In genomic region chr11:119617343-119617713, GRCh38 we compare ENCODE assay signal across 24 cellular contexts.
DNase-seq lines count a peak whose midpoint lies in the region; TF ChIP-seq lines count a peak whose summit lies in the region.
"Had no signal": no experiment of that assay in that cellular context is flagged by ENCODE, and none has a peak within 500 bp of the region (broad histone marks: within the 10 kb centered on the region; RNA-seq: fewer than 3 reads in every experiment).

No MANE protein-coding gene starts in this region.

- peaks cover 16% of the 10 kb centered on the region for H3K4me1 ChIP-seq in GM23248 (ENCODE audit: insufficient read depth)
- H3K4me1 ChIP-seq in esophagus squamous epithelium, result peaks cover 8 to 22% (median 12%) of the 10 kb centered on the region in 3 donors

- H3K4me1 Mint-ChIP-seq in mesothelial cell of epicardium, result peaks cover 23% of the 10 kb centered on the region
- H3K4me1 Mint-ChIP-seq: stimulated activated memory B cell treated with anti-CD40 and anti-IgM and Interleukin-4, amounts not matched to agents 10 μg/mL and 1 μg/mL and 100 μg/mL, for 72 hours had no signal

- H3K9me3 Mint-ChIP-seq in mesothelial cell of epicardium, result no peaks in the 10 kb centered on the region
- H3K9me3 Mint-ChIP-seq: CD4-positive, alpha-beta T cell; central memory CD8-positive, alpha-beta T cell; naive B cell; stimulated activated memory B cell treated with anti-CD40 and anti-IgM and Interleukin-4, amounts not matched to agents 10 μg/mL and 1 μg/mL and 100 μg/mL, for 72 hours had no signal

- no peak overlapping the region for H3K27ac Mint-ChIP-seq in mesothelial cell of epicardium
- H3K27ac Mint-ChIP-seq: CD4-positive, alpha-beta T cell; stimulated activated memory B cell treated with anti-CD40 and anti-IgM and Interleukin-4, amounts not matched to agents 10 μg/mL and 1 μg/mL and 100 μg/mL, for 72 hours had no signal

- no peaks in the 10 kb centered on the region for H3K36me3 Mint-ChIP-seq in mesothelial cell of epicardium
- H3K36me3 Mint-ChIP-seq: naive B cell; stimulated activated memory B cell treated with anti-CD40 and anti-IgM and Interleukin-4, amounts not matched to agents 10 μg/mL and 1 μg/mL and 100 μg/mL, for 72 hours had no signal

- no peak overlapping the region for H2AFZ ChIP-seq in GM23248

- intact Hi-C loops in esophagus squamous epithelium (cut with DNase I), result no loop called here

- 64 to 66% methylated on average over 13 of the region's 13 CpGs for WGBS in GM23248 (ENCODE audit: low coverage in 1 of 2, low lambda C conversion rate in 2 of 2, missing lambda C conversion rate in 2 of 2), 2 experiments
- 61 to 86% methylated on average over 9 to 12 of the region's 13 CpGs for WGBS in esophagus squamous epithelium, 2 donors

- no peaks in the 10 kb centered on the region for H4K20me1 ChIP-seq in GM23248 (ENCODE audit: insufficient read depth)

- no peak for TF ChIP-seq CTCF in esophagus squamous epithelium (IDR thresholded peaks at IDR 0.05)
- TF ChIP-seq CTCF in mesothelial cell of epicardium (IDR thresholded peaks at IDR 0.05; ENCODE audit: unreplicated experiment), result no peak

- DNase-seq in GM23248, result peak; percentile 22
- DNase-seq in globus pallidus (ENCODE audit: low spot score), result peak; percentile 55
- peak in 9 of 49 donors; percentile 9 to 56 (median 23) for DNase-seq in substantia nigra (lab: John Stamatoyannopoulos, UW)
- DNase-seq in DMS 273 treated with DMSO at 0.1 percent for 48 hours (lab: John Stamatoyannopoulos, UW), result no peak
- no peak for DNase-seq in esophagus squamous epithelium (lab: John Stamatoyannopoulos, UW)
- no peak for DNase-seq in mesothelial cell of epicardium (ENCODE audit: low spot score in 2 of 2, unreplicated experiment in 2 of 2)
- DNase-seq: activated CD4-positive, alpha-beta T cell treated with anti-CD3 and anti-CD28 coated beads, Interleukin-2, amount 50 U/mL, for 1 hour; activated naive CD4-positive, alpha-beta T cell treated with anti-CD3 and anti-CD28 coated beads, Interleukin-2, amount 50 U/mL, for 16 hours; aorta; CD4-positive, alpha-beta T cell; DMS53; foreskin keratinocyte; left colon; naive B cell; NCI-H1048; NCI-H187 treated with DMSO at 0.1 percent for 48 hours; SK-N-SH; stimulated activated CD4-positive, alpha-beta T cell treated with anti-CD3 and anti-CD28 coated beads, Interleukin-4, amount 100 ng/mL, for 1 hour had no signal

- H3K27ac ChIP-seq in GM23248 (no peak overlapping the region), angular gyrus (ENCODE audit: low read depth, low read length) (peak overlapping the region; percentile 94), substantia nigra (ENCODE audit: low read depth, low read length, poor library complexity, severe bottlenecking) (peak overlapping the region; percentile 94), esophagus squamous epithelium (no peak overlapping the region)
- H3K27ac ChIP-seq: foreskin keratinocyte, thoracic aorta, vagina, VCaP had no signal

- H3K79me2 ChIP-seq in GM23248 (ENCODE audit: insufficient read depth), result no peaks in the 10 kb centered on the region

- H3K4me3 Mint-ChIP-seq in mesothelial cell of epicardium, result no peak overlapping the region
- H3K4me3 Mint-ChIP-seq: CD4-positive, alpha-beta T cell; central memory CD8-positive, alpha-beta T cell; naive B cell; stimulated activated memory B cell treated with anti-CD40 and anti-IgM and Interleukin-4, amounts not matched to agents 10 μg/mL and 1 μg/mL and 100 μg/mL, for 72 hours had no signal

- no peaks in the 10 kb centered on the region for H3K27me3 ChIP-seq in GM23248 (replicated peaks; ENCODE audit: insufficient read depth)
- H3K27me3 ChIP-seq in esophagus squamous epithelium, result peaks cover 0 to 3% (median 0%) of the 10 kb centered on the region in 4 donors
- H3K27me3 ChIP-seq: vagina had no signal

- no peak overlapping the region for H3K4me2 ChIP-seq in GM23248 (ENCODE audit: unreplicated experiment)
- H3K4me2 ChIP-seq: SK-N-SH had no signal

- peaks cover 5% of the 10 kb centered on the region for H3K27me3 Mint-ChIP-seq in mesothelial cell of epicardium (ENCODE audit: low read depth)

- no peaks in the 10 kb centered on the region for H3K9me2 ChIP-seq in GM23248 (ENCODE audit: insufficient read depth)
- H3K9me2 ChIP-seq: SK-N-SH had no signal

- no peak overlapping the region for H3K9ac ChIP-seq in GM23248
- H3K9ac ChIP-seq: SK-N-SH had no signal

- H3K4me3 ChIP-seq in GM23248, result no peak overlapping the region
- no peak overlapping the region for H3K4me3 ChIP-seq in esophagus squamous epithelium
- H3K4me3 ChIP-seq: thoracic aorta, vagina had no signal

- in situ Hi-C loops in GM23248 (cut with MboI), result no loop called here

- peaks cover 21% of the 10 kb centered on the region for H3F3A ChIP-seq in GM23248 (ENCODE audit: insufficient read depth)

- no peaks in the 10 kb centered on the region for H3K9me3 ChIP-seq in GM23248 (ENCODE audit: low read depth)
- H3K9me3 ChIP-seq in esophagus squamous epithelium, result no peaks in the 10 kb centered on the region
- H3K9me3 ChIP-seq: SK-N-SH, thoracic aorta, vagina had no signal

- H3K36me3 ChIP-seq in GM23248 (ENCODE audit: low read depth) (no peaks in the 10 kb centered on the region), esophagus squamous epithelium (no peaks in the 10 kb centered on the region)
- H3K36me3 ChIP-seq: thoracic aorta, vagina had no signal

- TF ChIP-seq POLR2A in esophagus squamous epithelium (IDR thresholded peaks at IDR 0.05), result no peak

Comparison
In these comparisons a context has a peak if more than half of its experiments do, and no peak if none do; other contexts are left out.
1. DNase-seq: peak in GM23248 (single experiment) and globus pallidus (single experiment); none in DMS 273 treated with DMSO at 0.1 percent for 48 hours (single experiment), esophagus squamous epithelium (single experiment) and mesothelial cell of epicardium (0 of 2).
2. H3K27ac ChIP-seq: peak in angular gyrus (single experiment) and substantia nigra (single experiment); none in GM23248 (single experiment) and esophagus squamous epithelium (0 of 4).